ENCODE assay signal across 2 cellular contexts in genomic region chr9:135090547-135090946, GRCh38.
TF ChIP-seq lines count a peak whose summit lies in the region.

No MANE protein-coding gene starts in this region.

TF ChIP-seq in HepG2, 621 proteins besides CTCF, POLR2A, EP300 and RAD21 (continued from another document):
- TF ChIP-seq CREB1 (IDR thresholded peaks at IDR 0.05) (0 out of 2 replicates have a peak, but pooled peaks have one; percentile 35), CREB1 (CRISPR knock-in tag; IDR thresholded peaks at IDR 0.05) (no peak), DMTF1 (CRISPR knock-in tag; IDR thresholded peaks at IDR 0.05) (no peak), REST (IDR thresholded peaks at IDR 0.05; ENCODE audit: borderline replicate concordance in 1 of 2, low read depth in 1 of 2, low read length in 2 of 2) (peak; percentile 73 to 93), MIER2 (CRISPR knock-in tag; IDR thresholded peaks at IDR 0.05) (peak; percentile 93), MXD1 (CRISPR knock-in tag; IDR thresholded peaks at IDR 0.05) (no peak), ATF7 (IDR thresholded peaks at IDR 0.05) (0 out of 2 replicates have a peak, but pooled peaks have one; percentile 16), ATF7 (CRISPR knock-in tag; IDR thresholded peaks at IDR 0.05) (no peak)

TF ChIP-seq in PFSK-1, 5 proteins besides CTCF, POLR2A, EP300 and RAD21 (continued from another document):
- peak; percentile 79 to 92 for TF ChIP-seq REST (IDR thresholded peaks at IDR 0.05; ENCODE audit: insufficient read depth in 1 of 2, low read depth in 2 of 2, low read length in 2 of 2)
